ENCODE assay signal across 1 cellular context in the genomic region with DNA sequence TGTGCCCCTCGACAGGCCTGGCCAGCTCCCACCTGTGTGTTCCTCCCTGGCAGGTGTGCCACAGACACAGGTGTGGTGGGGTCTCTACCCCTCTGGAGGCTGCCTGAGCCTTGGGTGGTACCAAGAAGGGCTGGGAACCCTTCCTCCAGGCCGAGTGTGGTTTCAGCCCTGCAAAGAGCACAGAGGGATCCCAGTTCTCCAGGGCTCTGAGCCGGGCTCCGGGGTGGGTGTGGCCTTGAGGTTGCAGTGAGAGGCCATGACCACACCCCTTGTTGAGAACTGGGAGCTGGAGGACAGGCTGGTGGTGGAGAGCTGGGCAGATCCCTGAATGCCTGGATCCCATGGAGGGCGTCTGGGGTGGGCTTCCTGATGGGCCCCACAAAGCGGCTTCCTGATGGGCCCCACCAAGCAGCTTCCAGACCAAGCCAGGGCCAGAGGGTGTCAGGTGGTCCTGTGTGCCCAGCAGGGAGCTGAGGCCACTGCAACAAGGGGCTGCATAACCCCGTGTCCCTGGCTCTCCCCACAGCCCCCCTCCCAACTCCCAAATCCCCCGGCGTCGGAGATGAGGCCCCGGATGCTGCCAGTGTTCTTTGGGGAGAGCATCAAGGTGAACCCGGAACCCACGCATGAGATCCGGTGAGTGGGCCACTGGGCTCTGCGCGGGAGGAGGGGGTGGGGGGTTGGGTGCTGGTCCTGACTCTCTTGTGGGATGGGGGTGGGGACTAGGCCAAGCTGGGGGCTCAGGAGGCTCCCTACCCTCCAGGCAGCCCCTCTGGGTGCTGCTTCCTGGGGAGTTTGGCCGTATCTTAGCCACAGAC.
TF ChIP-seq lines count a peak whose summit lies in the region.

No MANE protein-coding gene starts in this region.

TF ChIP-seq in GM23338, 12 proteins besides CTCF, POLR2A, EP300 and RAD21 (continued from another document):
- no peak for TF ChIP-seq ZNF114 (CRISPR knock-in tag; IDR thresholded peaks at IDR 0.05)
- TF ChIP-seq, protein P1, sequence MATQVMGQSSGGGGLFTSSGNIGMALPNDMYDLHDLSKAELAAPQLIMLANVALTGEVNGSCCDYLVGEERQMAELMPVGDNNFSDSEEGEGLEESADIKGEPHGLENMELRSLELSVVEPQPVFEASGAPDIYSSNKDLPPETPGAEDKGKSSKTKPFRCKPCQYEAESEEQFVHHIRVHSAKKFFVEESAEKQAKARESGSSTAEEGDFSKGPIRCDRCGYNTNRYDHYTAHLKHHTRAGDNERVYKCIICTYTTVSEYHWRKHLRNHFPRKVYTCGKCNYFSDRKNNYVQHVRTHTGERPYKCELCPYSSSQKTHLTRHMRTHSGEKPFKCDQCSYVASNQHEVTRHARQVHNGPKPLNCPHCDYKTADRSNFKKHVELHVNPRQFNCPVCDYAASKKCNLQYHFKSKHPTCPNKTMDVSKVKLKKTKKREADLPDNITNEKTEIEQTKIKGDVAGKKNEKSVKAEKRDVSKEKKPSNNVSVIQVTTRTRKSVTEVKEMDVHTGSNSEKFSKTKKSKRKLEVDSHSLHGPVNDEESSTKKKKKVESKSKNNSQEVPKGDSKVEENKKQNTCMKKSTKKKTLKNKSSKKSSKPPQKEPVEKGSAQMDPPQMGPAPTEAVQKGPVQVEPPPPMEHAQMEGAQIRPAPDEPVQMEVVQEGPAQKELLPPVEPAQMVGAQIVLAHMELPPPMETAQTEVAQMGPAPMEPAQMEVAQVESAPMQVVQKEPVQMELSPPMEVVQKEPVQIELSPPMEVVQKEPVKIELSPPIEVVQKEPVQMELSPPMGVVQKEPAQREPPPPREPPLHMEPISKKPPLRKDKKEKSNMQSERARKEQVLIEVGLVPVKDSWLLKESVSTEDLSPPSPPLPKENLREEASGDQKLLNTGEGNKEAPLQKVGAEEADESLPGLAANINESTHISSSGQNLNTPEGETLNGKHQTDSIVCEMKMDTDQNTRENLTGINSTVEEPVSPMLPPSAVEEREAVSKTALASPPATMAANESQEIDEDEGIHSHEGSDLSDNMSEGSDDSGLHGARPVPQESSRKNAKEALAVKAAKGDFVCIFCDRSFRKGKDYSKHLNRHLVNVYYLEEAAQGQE (IDR thresholded peaks at IDR 0.05; ENCODE audit: unreplicated experiment) = no peak
- TF ChIP-seq CREB1 (CRISPR knock-in tag; IDR thresholded peaks at IDR 0.05; ENCODE audit: low read depth) = no peak
- TF ChIP-seq STAT1 (IDR thresholded peaks at IDR 0.05; ENCODE audit: unreplicated experiment) = no peak
- TF ChIP-seq EZH2phosphoT487 (IDR thresholded peaks at IDR 0.05; ENCODE audit: unreplicated experiment) = no peak
TF ChIP-seq in GM23338: peak in this region for 0.
